Comparison of ENCODE assay signal across 8 cellular contexts in genomic region chr1:116087628-116088027, GRCh38. TPM values are rescaled to one million over a fixed set of nuclear protein-coding genes. Genes with fewer than 3 reads are reported as not detected.
"Had no signal": no experiment of that assay in that cellular context is flagged by ENCODE, and none has a peak within 500 bp of the region (broad histone marks: within the 10 kb centered on the region; RNA-seq: fewer than 3 reads in every experiment).

No MANE protein-coding gene starts in this region.

- FAIRE-seq: H1, H54, HTR-8/SVneo had no signal

- H3K4me3 ChIP-seq: GM23338 had no signal

- DNase-seq: H9, HCEC 1CT, IMR-90 had no signal

- ATAC-seq: GM23338 had no signal

RNA-seq across cellular contexts. Expression of gene MAB21L3, which starts 23.6 kb away (rescaled TPM):
- total RNA-seq: GM23338, H1, H9, HT-29, IMR-90 had no signal
- polyA plus RNA-seq: GM23338, H1, IMR-90 had no signal
